In genomic region chr7:101106387-101106786, GRCh38 we compare ENCODE assay signal across 19 cellular contexts. TPM values are rescaled to one million over a fixed set of nuclear protein-coding genes. Genes with fewer than 3 reads are reported as not detected.
A peak's percentile ranks its signal among the peaks of the same experiment; 100 is the strongest.
DNase-seq lines count a peak whose midpoint lies in the region; ATAC-seq and TF ChIP-seq lines count a peak whose summit lies in the region.
"Had no signal": no experiment of that assay in that cellular context is flagged by ENCODE, and none has a peak within 500 bp of the region (broad histone marks: within the 10 kb centered on the region; RNA-seq: fewer than 3 reads in every experiment).

No MANE protein-coding gene starts in this region.

- H3K27ac ChIP-seq in neuronal stem cell (replicated peaks; ENCODE audit: low read length) (no peak overlapping the region), aorta (ENCODE audit: low read depth in 1 of 2, low read length in 2 of 2) (no peak overlapping the region)

- H3K9me3 ChIP-seq in neuronal stem cell (replicated peaks in 1 of 2; ENCODE audit: control insufficient read depth in 2 of 2, insufficient read depth in 1 of 2, low read depth in 1 of 2, low read length in 2 of 2) (no peaks in the 10 kb centered on the region), aorta (ENCODE audit: control insufficient read depth, low read length) (no peaks in the 10 kb centered on the region)
- H3K9me3 ChIP-seq: Caco-2 had no signal

- H3K23ac ChIP-seq in neuronal stem cell (ENCODE audit: low read depth, low read length, poor library complexity), result no peak overlapping the region

- H2BK15ac ChIP-seq in neuronal stem cell (ENCODE audit: low read length), result no peak overlapping the region

- no peak overlapping the region for H2AK5ac ChIP-seq in neuronal stem cell (ENCODE audit: low read depth, low read length)

- H4K91ac ChIP-seq in neuronal stem cell (ENCODE audit: low read depth, low read length, poor library complexity), result no peak overlapping the region

- no peak overlapping the region for H3K18ac ChIP-seq in neuronal stem cell (ENCODE audit: low read length)

- H3K4me3 ChIP-seq in NB4 (ENCODE audit: low read depth, low read length), result no peak overlapping the region
- H3K4me3 ChIP-seq in neuronal stem cell (ENCODE audit: low read length in 2 of 2), result no peak overlapping the region
- no peak overlapping the region for H3K4me3 ChIP-seq in aorta (ENCODE audit: low read length in 2 of 2)

- no peak for ATAC-seq in aorta (ENCODE audit: low FRiP score)
- ATAC-seq in omental fat pad (ENCODE audit: low FRiP score), result no peak

- H3K4me1 ChIP-seq in neuronal stem cell (ENCODE audit: control insufficient read depth in 2 of 2, insufficient read depth in 1 of 2, low read depth in 1 of 2, low read length in 2 of 2) (peaks cover 1 to 5% of the 10 kb centered on the region in 2 donors), aorta (ENCODE audit: control insufficient read depth in 1 of 2, insufficient read depth in 2 of 2, low read length in 2 of 2) (no peaks in the 10 kb centered on the region)

- no peak overlapping the region for H2BK120ac ChIP-seq in neuronal stem cell (ENCODE audit: low read depth, low read length)

- no peak overlapping the region for H3K9ac ChIP-seq in neuronal stem cell (ENCODE audit: low read depth, low read length, poor library complexity)

- no peak overlapping the region for H3K4me2 ChIP-seq in neuronal stem cell (ENCODE audit: insufficient read depth, low read length, poor library complexity, severe bottlenecking)

- H3K4ac ChIP-seq in neuronal stem cell (ENCODE audit: low read length), result peak overlapping the region; percentile 95

- peak; percentile 32 for DNase-seq in SIG-M5 treated with dmso at 0.1 percent for 504 hours (lab: John Stamatoyannopoulos, UW; ENCODE audit: unreplicated experiment)
- DNase-seq in SIG-M5 (lab: John Stamatoyannopoulos, UW), result no peak
- DNase-seq in NB4 (ENCODE audit: low read depth), result peak; percentile 43
- DNase-seq in SKM-1 (lab: John Stamatoyannopoulos, UW; ENCODE audit: unreplicated experiment), result peak; percentile 48
- DNase-seq in neuronal stem cell (ENCODE audit: low spot score), result no peak
- no peak for DNase-seq in superior temporal gyrus (ENCODE audit: extremely low spot score)
- no peak for DNase-seq in aorta
- no peak for DNase-seq in omental fat pad (ENCODE audit: low spot score)
- DNase-seq: Caco-2; CD4-positive, alpha-beta T cell; DMS 273 treated with DMSO at 0.1 percent for 48 hours; DMS79 treated with DMSO at 0.1 percent for 48 hours; KBM-7; MM.1S; NCI-H1694 treated with DMSO at 0.1 percent for 48 hours; NCI-H2227 treated with DMSO at 0.1 percent for 48 hours; NCI-H510A; NK-92 treated with Interleukin-12 subunit alpha and Interleukin-12 subunit beta, amount 100 ng/mL, for 24 hours; Right ventricle myocardium superior had no signal

- H3K14ac ChIP-seq in neuronal stem cell (ENCODE audit: low read length), result no peak overlapping the region

- WGBS in neuronal stem cell (ENCODE audit: extremely low coverage in 2 of 2, insufficient read length in 2 of 2, insufficient replicate concordance in 1 of 2), 2 donors, result no CpG with 5 or more reads among the region's 7 CpGs
- WGBS in aorta, 2 donors, result 92 to 93% methylated on average over 7 of the region's 7 CpGs

- no peak overlapping the region for H2BK5ac ChIP-seq in neuronal stem cell (ENCODE audit: low read length)

- H3K27me3 ChIP-seq in neuronal stem cell (ENCODE audit: control insufficient read depth in 3 of 3, insufficient read depth in 3 of 3, low read depth in 1 of 3, low read length in 3 of 3) (no peaks in the 10 kb centered on the region), aorta (ENCODE audit: control insufficient read depth in 1 of 2, insufficient read depth in 2 of 2, low read length in 1 of 2) (no peaks in the 10 kb centered on the region)

- no peaks in the 10 kb centered on the region for H3K79me1 ChIP-seq in neuronal stem cell (ENCODE audit: low read depth, low read length)

- TF ChIP-seq POLR2A in NB4 (IDR thresholded peaks at IDR 0.05; ENCODE audit: extremely low read depth, insufficient read length), result no peak

- intact Hi-C loops in aorta (cut with DNase I), result no loop called here

- peak overlapping the region; percentile 41 for H2BK12ac ChIP-seq in neuronal stem cell (ENCODE audit: low read length)

- no peak overlapping the region for H4K8ac ChIP-seq in neuronal stem cell (ENCODE audit: low read depth, low read length)

- TF ChIP-seq CTCF in NB4 (IDR thresholded peaks at IDR 0.05; ENCODE audit: low read depth, low read length) (no peak), omental fat pad (IDR thresholded peaks at IDR 0.05) (no peak)

- H2AFZ ChIP-seq in neuronal stem cell (ENCODE audit: low read length), result no peak overlapping the region

- H3K36me3 ChIP-seq in neuronal stem cell (replicated peaks in 1 of 2; ENCODE audit: control insufficient read depth in 2 of 2, insufficient read depth in 2 of 2, low read length in 2 of 2) (no peaks in the 10 kb centered on the region), aorta (ENCODE audit: control insufficient read depth in 1 of 2, insufficient read depth in 2 of 2, low read length in 1 of 2) (no peaks in the 10 kb centered on the region)

RNA-seq across cellular contexts. Expression of gene SERPINE1, which starts 20.5 kb away (rescaled TPM):
- 2.3 TPM for polyA plus RNA-seq in neuronal stem cell (2013, experiment 1 of 2)
- 2.2 TPM for polyA plus RNA-seq in neuronal stem cell (2013, experiment 2 of 2)
- total RNA-seq in aorta (100 to 1,000 TPM in 1 of 2 donors, 10 to 100 TPM in 1; 57.1 to 693 TPM), omental fat pad (100 to 1,000 TPM in 2 of 4 donors, 10 to 100 TPM in 2; 36.4 to 861 (median 118) TPM)
- 100 to 1,000 TPM in 1 of 2 donors, 10 to 100 TPM in 1; 71.5 to 137 TPM for polyA plus RNA-seq in aorta

RNA-seq across cellular contexts. Expression of gene TRIM56, which starts 21.1 kb away (rescaled TPM):
- polyA plus RNA-seq in neuronal stem cell (2013, experiment 1 of 2), result 3.3 TPM
- 3.7 TPM for polyA plus RNA-seq in neuronal stem cell (2013, experiment 2 of 2)
- total RNA-seq in aorta (10 to 100 TPM; 56.6 to 58.3 TPM), omental fat pad (10 to 100 TPM; 14.1 to 41.1 (median 20.9) TPM)
- 10 to 100 TPM in 1 of 2 donors, 1 to 10 TPM in 1; 9.4 to 16.9 TPM for polyA plus RNA-seq in aorta

RNA-seq across cellular contexts. Expression of gene AP1S1, which starts 47.9 kb away (rescaled TPM):
- 50.8 TPM for polyA plus RNA-seq in neuronal stem cell (2013, experiment 1 of 2)
- polyA plus RNA-seq in neuronal stem cell (2013, experiment 2 of 2), result 51.6 TPM
- total RNA-seq in aorta (10 to 100 TPM; 21.3 to 26.9 TPM), omental fat pad (10 to 100 TPM; 30.7 to 52.3 (median 36.4) TPM)
- polyA plus RNA-seq in aorta, result 10 to 100 TPM; 16.8 to 51.2 TPM

RNA-seq across cellular contexts. Expression of gene VGF, which starts 59.0 kb away (rescaled TPM):
- polyA plus RNA-seq in neuronal stem cell (2013, experiment 1 of 2), result 3.6 TPM
- 3.9 TPM for polyA plus RNA-seq in neuronal stem cell (2013, experiment 2 of 2)
- not detected for total RNA-seq in aorta
- polyA plus RNA-seq in aorta, result not detected
- under 1 TPM in 1 of 4 donors, not detected in 3; 0.60 TPM for total RNA-seq in omental fat pad
- total RNA-seq: CD4-positive, alpha-beta T cell; Right ventricle myocardium superior had no signal

Comparison
In these comparisons a context has a peak if more than half of its experiments do, and no peak if none do; other contexts are left out.
1. DNase-seq: peak in SIG-M5 treated with dmso at 0.1 percent for 504 hours (single experiment), NB4 (single experiment) and SKM-1 (single experiment); none in SIG-M5 (single experiment), neuronal stem cell (single experiment), superior temporal gyrus (single experiment), aorta (0 of 2) and omental fat pad (single experiment).